ENCODE assay signal across 18 cellular contexts in the genomic region with DNA sequence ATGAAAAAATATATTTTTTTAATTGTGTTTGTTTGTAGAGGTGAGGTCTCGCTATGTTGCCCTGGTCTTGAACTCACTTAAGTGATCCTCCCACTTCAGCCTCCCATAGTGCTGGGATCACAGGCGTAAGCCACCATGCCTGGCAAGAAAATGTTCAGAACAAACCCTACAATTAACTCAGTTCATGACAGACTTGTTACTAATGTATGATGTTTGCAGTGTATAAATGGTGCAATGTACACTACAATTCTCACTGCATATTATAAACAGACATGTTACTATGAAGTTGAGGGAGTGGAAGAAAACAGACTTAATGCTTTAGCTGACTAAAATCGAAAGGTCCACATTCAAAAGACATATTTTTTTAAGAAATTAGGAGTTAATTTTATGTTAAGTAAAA.
"Had no signal": no experiment of that assay in that cellular context is flagged by ENCODE, and none has a peak within 500 bp of the region (broad histone marks: within the 10 kb centered on the region; RNA-seq: fewer than 3 reads in every experiment).

No MANE protein-coding gene starts in this region.

- H3K27ac Mint-ChIP-seq: activated CD4-positive, alpha-beta memory T cell treated with anti-CD3 and anti-CD28 coated beads, Interleukin-2, amount 10 ng/mL, durations not matched to agents 7 days and 5 days; stimulated activated naive B cell treated with anti-CD40 and anti-IgM and Interleukin-4, amounts not matched to agents 10 μg/mL and 1 μg/mL and 100 μg/mL, for 72 hours had no signal

- H3K36me3 Mint-ChIP-seq: activated naive CD4-positive, alpha-beta T cell treated with anti-CD3 and anti-CD28 coated beads, Interleukin-2, amount 50 U/mL, for 72 hours had no signal

- H3K27me3 Mint-ChIP-seq: activated CD4-positive, alpha-beta memory T cell treated with anti-CD3 and anti-CD28 coated beads, Interleukin-2, amount 10 ng/mL, durations not matched to agents 7 days and 5 days; progenitor cell of endocrine pancreas; stimulated activated naive B cell treated with anti-CD40 and anti-IgM and Interleukin-4, amounts not matched to agents 10 μg/mL and 1 μg/mL and 100 μg/mL, for 72 hours had no signal

- H3K4me3 Mint-ChIP-seq: activated CD4-positive, alpha-beta memory T cell treated with anti-CD3 and anti-CD28 coated beads, Interleukin-2, amount 10 ng/mL, durations not matched to agents 7 days and 5 days; neural crest cell; stimulated activated naive B cell treated with anti-CD40 and anti-IgM and Interleukin-4, amounts not matched to agents 10 μg/mL and 1 μg/mL and 100 μg/mL, for 72 hours had no signal

- H3K4me3 ChIP-seq: cardiac muscle cell, left lung, vagina had no signal

- H3K9me3 ChIP-seq: left lung, vagina had no signal

- H3K27ac ChIP-seq: cardiac muscle cell, foreskin keratinocyte, left lung, vagina, WERI-Rb-1 had no signal

- DNase-seq: activated CD4-positive, alpha-beta memory T cell treated with anti-CD3 and anti-CD28 coated beads, Interleukin-2, amount 10 ng/mL, durations not matched to agents 7 days and 5 days; activated CD4-positive, alpha-beta T cell treated with anti-CD3 and anti-CD28 coated beads for 1 hour; activated gamma-delta T cell; activated T-cell treated with anti-CD3 and anti-CD28 coated beads, Interleukin-2, amount 50 U/mL, for 48 hours; amniotic stem cell; dermis blood vessel endothelial cell; kidney; left lung; midbrain; stimulated activated naive B cell treated with anti-CD40 and anti-IgM and Interleukin-4, amounts not matched to agents 10 μg/mL and 1 μg/mL and 100 μg/mL, for 72 hours; trophoblast cell; WERI-Rb-1 had no signal

- ATAC-seq: left lung had no signal

- H3K36me3 ChIP-seq: cardiac muscle cell, left lung, vagina, WERI-Rb-1 had no signal

- H3K9me3 Mint-ChIP-seq: activated CD4-positive, alpha-beta memory T cell treated with anti-CD3 and anti-CD28 coated beads, Interleukin-2, amount 10 ng/mL, durations not matched to agents 7 days and 5 days; activated naive CD4-positive, alpha-beta T cell treated with anti-CD3 and anti-CD28 coated beads, Interleukin-2, amount 50 U/mL, for 72 hours; neural crest cell; stimulated activated naive B cell treated with anti-CD40 and anti-IgM and Interleukin-4, amounts not matched to agents 10 μg/mL and 1 μg/mL and 100 μg/mL, for 72 hours had no signal

- H3K27me3 ChIP-seq: cardiac muscle cell, foreskin keratinocyte, left lung, vagina had no signal
